Comparison of ENCODE assay signal across 9 cellular contexts in genomic region chr20:52971498-52972189, GRCh38. TPM values are rescaled to one million over a fixed set of nuclear protein-coding genes. Genes with fewer than 3 reads are reported as not detected.
DNase-seq lines count a peak whose midpoint lies in the region; ATAC-seq and TF ChIP-seq lines count a peak whose summit lies in the region.
"Had no signal": no experiment of that assay in that cellular context is flagged by ENCODE, and none has a peak within 500 bp of the region (broad histone marks: within the 10 kb centered on the region; RNA-seq: fewer than 3 reads in every experiment).

No MANE protein-coding gene starts in this region.

- H3K4ac ChIP-seq in mesendoderm (ENCODE audit: low read depth, low read length), result no peak overlapping the region

- TF ChIP-seq POLR2A in erythroblast (IDR thresholded peaks at IDR 0.05; ENCODE audit: low read length), result no peak

- no peaks in the 10 kb centered on the region for H3K79me1 ChIP-seq in mesendoderm (ENCODE audit: low read length)

- peaks cover 4% of the 10 kb centered on the region for H3K36me3 Mint-ChIP-seq in activated T-cell treated with anti-CD3 and anti-CD28 coated beads, Interleukin-2, amount 50 U/mL, for 4 hours (ENCODE audit: insufficient read depth)
- peaks cover 7% of the 10 kb centered on the region for H3K36me3 Mint-ChIP-seq in MCF 10A (ENCODE audit: insufficient read depth, unreplicated experiment)

- no peaks in the 10 kb centered on the region for H3K9me3 Mint-ChIP-seq in activated T-cell treated with anti-CD3 and anti-CD28 coated beads, Interleukin-2, amount 50 U/mL, for 4 hours
- H3K9me3 Mint-ChIP-seq in MCF 10A (ENCODE audit: unreplicated experiment), result no peaks in the 10 kb centered on the region

- H4K5ac ChIP-seq in mesendoderm (ENCODE audit: low read length), result no peak overlapping the region

- ATAC-seq in activated T-cell treated with anti-CD3 and anti-CD28 coated beads, Interleukin-2, amount 50 U/mL, for 4 hours, result peak; percentile 1

- no CpG with 5 or more reads among the region's 16 CpGs for WGBS in mesendoderm (ENCODE audit: extremely low coverage, insufficient coverage, low lambda C conversion rate)

- no TSS peak for BruUV-seq in MCF 10A (replicated peaks; lab: Mats Ljungman, UMichigan)

- intact Hi-C loops in MCF 10A (cut with micrococcal nuclease), result loop anchor here (2.0 to 10.0 kb wide), 5 partner anchors 29 to 191 kb away; no protein-coding TSS in a partner anchor
- intact Hi-C loops in tibial artery (cut with DNase I; ENCODE audit: low total_unique reads), result no loop called here

- TF ChIP-seq CTCF in MCF 10A (IDR thresholded peaks at IDR 0.05; ENCODE audit: unreplicated experiment) (no peak), tibial artery (IDR thresholded peaks at IDR 0.05) (no peak)

- H3K79me2 ChIP-seq in mesendoderm (ENCODE audit: control insufficient read depth, insufficient read depth, low read length), result no peaks in the 10 kb centered on the region

- DNase-seq in activated T-cell treated with anti-CD3 and anti-CD28 coated beads, Interleukin-2, amount 50 U/mL, for 4 hours, result no peak
- no peak for DNase-seq in activated T-cell treated with anti-CD3 and anti-CD28 coated beads for 4 hours
- no peak for DNase-seq in MCF 10A (ENCODE audit: unreplicated experiment)
- no peak for DNase-seq in mesendoderm
- DNase-seq in tibial artery, result no peak
- DNase-seq in erythroblast (lab: John Stamatoyannopoulos, UW), result no peak
- no peak for DNase-seq in SIG-M5 treated with dmso at 0.1 percent for 504 hours (lab: John Stamatoyannopoulos, UW; ENCODE audit: unreplicated experiment)
- no peak for DNase-seq in NCI-H1694 (lab: John Stamatoyannopoulos, UW)

- H3K4me1 ChIP-seq in mesendoderm (ENCODE audit: control insufficient read depth, low read depth, low read length) (no peaks in the 10 kb centered on the region), tibial artery (peaks cover 0 to 8% (median 4%) of the 10 kb centered on the region in 4 donors)

- no peak overlapping the region for H2BK15ac ChIP-seq in mesendoderm (replicated peaks; ENCODE audit: low read depth)

- H2BK5ac ChIP-seq in mesendoderm (ENCODE audit: low read length), result no peak overlapping the region

- no peaks in the 10 kb centered on the region for H3K9me3 ChIP-seq in tibial artery

- H2BK120ac ChIP-seq in mesendoderm (ENCODE audit: low read depth, low read length), result no peak overlapping the region

- H3K9ac ChIP-seq in mesendoderm (ENCODE audit: low read length), result peak overlapping the region; percentile 14

- H3K27ac Mint-ChIP-seq in MCF 10A (ENCODE audit: low read depth, unreplicated experiment), result peak overlapping the region; percentile 52

- H4K8ac ChIP-seq in mesendoderm (ENCODE audit: low read depth, low read length), result no peak overlapping the region

- CTCF ChIA-PET in MCF 10A (lab: Yijun Ruan, JAX), result interaction anchor here (0.6 to 0.9 kb wide), 6 partner anchors 52 to 1861 kb away, joined by 3 to 5 read pairs (median 4); no protein-coding TSS in a partner anchor

- peak overlapping the region; percentile 37 for H3K4me2 ChIP-seq in mesendoderm (ENCODE audit: low read length)

- H3K27me3 Mint-ChIP-seq in activated T-cell treated with anti-CD3 and anti-CD28 coated beads, Interleukin-2, amount 50 U/mL, for 4 hours (ENCODE audit: low read depth), result peaks cover 35% of the 10 kb centered on the region
- no peaks in the 10 kb centered on the region for H3K27me3 Mint-ChIP-seq in MCF 10A (ENCODE audit: insufficient read depth, unreplicated experiment)

- H3K56ac ChIP-seq in mesendoderm (ENCODE audit: low read length), result peak overlapping the region; percentile 89

- H3K4me3 Mint-ChIP-seq in activated T-cell treated with anti-CD3 and anti-CD28 coated beads, Interleukin-2, amount 50 U/mL, for 4 hours, result peak overlapping the region; percentile 67
- H3K4me3 Mint-ChIP-seq in MCF 10A (ENCODE audit: unreplicated experiment), result peak overlapping the region; percentile 92

- H3K18ac ChIP-seq in mesendoderm (ENCODE audit: low read length), result no peak overlapping the region

- H3K4me3 ChIP-seq in mesendoderm (ENCODE audit: low read length) (no peak overlapping the region), tibial artery (peak overlapping the region; percentile 45 to 49)

- POLR2A ChIA-PET in MCF 10A (lab: Yijun Ruan, JAX), result interaction anchor here (0.6 to 2.1 kb wide), 6 partner anchors 24 to 652 kb away, joined by 3 to 9 read pairs (median 6); no protein-coding TSS in a partner anchor

- H3K27me3 ChIP-seq in mesendoderm (ENCODE audit: insufficient read depth, low read length, poor library complexity), result peaks cover 4% of the 10 kb centered on the region
- H3K27me3 ChIP-seq in tibial artery, result peaks cover 0 to 14% of the 10 kb centered on the region in 2 donors

- H3K4me1 Mint-ChIP-seq in activated T-cell treated with anti-CD3 and anti-CD28 coated beads, Interleukin-2, amount 50 U/mL, for 4 hours (ENCODE audit: low read depth), result peaks cover 27% of the 10 kb centered on the region
- H3K4me1 Mint-ChIP-seq in MCF 10A (ENCODE audit: insufficient read depth, unreplicated experiment), result peaks cover 21% of the 10 kb centered on the region

- H3K36me3 ChIP-seq in mesendoderm (ENCODE audit: control insufficient read depth, insufficient read depth, low read length), result no peaks in the 10 kb centered on the region
- H3K36me3 ChIP-seq in tibial artery, result no peaks in the 10 kb centered on the region

- H2AK5ac ChIP-seq in mesendoderm (ENCODE audit: low read length), result no peak overlapping the region

- H3K27ac ChIP-seq in mesendoderm (ENCODE audit: low read depth, low read length) (no peak overlapping the region), tibial artery (no peak overlapping the region)

- no peak overlapping the region for H3K23ac ChIP-seq in mesendoderm (ENCODE audit: low read length)

RNA-seq across cellular contexts. Expression of gene TSHZ2, which starts 0.5 kb away (rescaled TPM):
- total RNA-seq in activated T-cell treated with anti-CD3 and anti-CD28 coated beads, Interleukin-2, amount 50 U/mL, for 4 hours, result 10 to 100 TPM in 1 of 3 donors, 1 to 10 TPM in 2; 8.1 to 19.3 (median 8.4) TPM
- total RNA-seq in MCF 10A (2022), result 1.6 and 2.3 TPM in 2 replicates
- polyA plus RNA-seq in mesendoderm (2013, experiment 1 of 2), result 0.03 TPM
- 0.04 TPM for polyA plus RNA-seq in mesendoderm (2013, experiment 2 of 2)
- polyA plus RNA-seq: BJ had no signal
